Comparison of ENCODE assay signal across 1 cellular context in the genomic region with DNA sequence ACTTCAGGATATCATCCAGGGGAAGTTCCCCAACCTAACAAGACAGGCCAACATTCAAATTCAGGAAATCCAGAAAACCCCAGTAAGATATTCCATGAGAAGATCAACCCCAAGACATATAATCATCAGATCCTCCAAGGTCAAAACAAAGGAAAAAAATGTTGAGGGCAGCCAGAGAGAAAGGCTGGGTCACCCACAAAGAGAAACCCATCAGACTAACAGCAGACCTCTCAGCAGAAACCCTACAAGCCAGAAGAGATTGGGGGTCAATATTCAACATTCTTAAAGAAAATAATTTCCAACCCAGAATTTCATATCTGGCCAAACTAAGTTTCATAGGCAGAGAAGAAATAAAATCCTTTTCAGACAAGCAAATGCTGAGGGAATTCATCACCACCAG.
DNase-seq lines count a peak whose midpoint lies in the region; ATAC-seq, FAIRE-seq and TF ChIP-seq lines count a peak whose summit lies in the region.
"Not testable (repeated sequence)": the region's sequence is repeated elsewhere in the genome, so short reads cannot be mapped to it uniquely, and the experiment has no call there.

No MANE protein-coding gene starts in this region.

- TF ChIP-seq POLR2A in HepG2 (IDR thresholded peaks at IDR 0.05; ENCODE audit: insufficient read depth in 1 of 2, low read depth in 2 of 2, low read length in 2 of 2), result not testable (repeated sequence)

- H3K9ac ChIP-seq in HepG2 (ENCODE audit: insufficient read depth, low read depth, low read length), result not testable (repeated sequence)

- not testable (repeated sequence) for DNase-seq in HepG2 (ENCODE audit: low spot score)

- not testable (repeated sequence) for H3K4me3 ChIP-seq in HepG2 (replicated peaks in 1 of 3; ENCODE audit: insufficient read depth in 1 of 3, low read depth in 2 of 3, low read length in 3 of 3)

- not testable (repeated sequence) for H3K27ac ChIP-seq in HepG2 (ENCODE audit: extremely low read length, insufficient read depth, low read length)

- CTCF ChIA-PET in HepG2 (lab: Yijun Ruan, JAX; ENCODE audit: low intra/inter-chr PET ratio, low total read pairs), result not testable (repeated sequence)

- H3K27me3 ChIP-seq in HepG2 (ENCODE audit: control insufficient read depth in 1 of 2, insufficient read depth in 2 of 2, low read length in 2 of 2), result not testable (repeated sequence)

- TF ChIP-seq EP300 in HepG2 (IDR thresholded peaks at IDR 0.05; ENCODE audit: low read depth in 2 of 2, low read length in 2 of 2); HepG2 (CRISPR knock-in tag; IDR thresholded peaks at IDR 0.05; ENCODE audit: borderline replicate concordance): not testable (repeated sequence)

- in situ Hi-C loops in HepG2 (cut with HindIII; ENCODE audit: extremely low pct_ligation_motif_present, low pct_unique_long_range_greater_than_20kb), result not testable (repeated sequence)

- not testable (repeated sequence) for TF ChIP-seq CTCF in HepG2 (CRISPR knock-in tag; IDR thresholded peaks at IDR 0.05)

- peaks cover 36% of the 10 kb centered on the region for H3K4me1 ChIP-seq in HepG2 (ENCODE audit: insufficient read depth, low read length)

- not testable (repeated sequence) for H3K9me3 ChIP-seq in HepG2 (ENCODE audit: low read length)

- intact Hi-C loops in HepG2 (cut with micrococcal nuclease; ENCODE audit: unreplicated experiment), result not testable (repeated sequence)

- not testable (repeated sequence) for FAIRE-seq in HepG2 (lab: Jason Lieb, UNC)

- not testable (repeated sequence) for TF ChIP-seq RAD21 in HepG2 (CRISPR knock-in tag; IDR thresholded peaks at IDR 0.05)

- ATAC-seq in HepG2, result not testable (repeated sequence)

- POLR2A ChIA-PET in HepG2 (lab: Yijun Ruan, JAX), result not testable (repeated sequence)

- not testable (repeated sequence) for H3K4me2 ChIP-seq in HepG2 (ENCODE audit: low read depth, low read length)

- BruUV-seq in HepG2 (replicated peaks; lab: Mats Ljungman, UMichigan), result not testable (repeated sequence)

- not testable (repeated sequence) for H3K79me2 ChIP-seq in HepG2 (ENCODE audit: insufficient read depth, low read length)

- H4K20me1 ChIP-seq in HepG2 (ENCODE audit: insufficient read depth, low read length), result not testable (repeated sequence)

- not testable (repeated sequence) for H2AFZ ChIP-seq in HepG2 (ENCODE audit: low read length)

- not testable (repeated sequence) for H3K36me3 ChIP-seq in HepG2 (replicated peaks in 1 of 2; ENCODE audit: control insufficient read depth in 1 of 2, insufficient read depth in 2 of 2, low read length in 2 of 2)

TF ChIP-seq in HepG2, 621 proteins besides CTCF, POLR2A, EP300 and RAD21:
- TF ChIP-seq ZNF317 (CRISPR knock-in tag; IDR thresholded peaks at IDR 0.05), result peak; percentile 90
TF ChIP-seq in HepG2: peak in this region for 1; not testable (repeated sequence) for 620.
